In the genomic region with DNA sequence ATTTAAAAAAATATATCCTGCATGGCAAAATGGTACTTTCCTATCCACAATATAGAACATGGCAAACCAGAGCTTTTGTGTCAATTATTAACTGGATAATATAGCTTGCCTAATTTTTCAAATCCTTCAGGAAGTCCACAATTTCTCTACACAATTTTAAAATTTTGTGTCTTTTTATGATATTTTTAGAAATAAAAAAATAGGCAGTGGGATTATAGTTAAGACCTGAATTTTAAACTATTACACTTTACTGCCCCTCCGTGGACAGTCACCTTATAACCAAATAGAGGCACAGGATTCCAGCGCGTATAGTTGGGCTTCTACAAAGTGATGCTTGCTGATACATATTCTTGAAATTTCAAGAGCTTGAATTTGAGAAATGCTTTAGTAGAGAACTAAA, we compare ENCODE assay signal across 9 cellular contexts. TPM values are rescaled to one million over a fixed set of nuclear protein-coding genes. Genes with fewer than 3 reads are reported as not detected.
A peak's percentile ranks its signal among the peaks of the same experiment; 100 is the strongest.
DNase-seq lines count a peak whose midpoint lies in the region; ATAC-seq and TF ChIP-seq lines count a peak whose summit lies in the region.
"Had no signal": no experiment of that assay in that cellular context is flagged by ENCODE, and none has a peak within 500 bp of the region (broad histone marks: within the 10 kb centered on the region; RNA-seq: fewer than 3 reads in every experiment).

No MANE protein-coding gene starts in this region.

- intact Hi-C loops in left ventricle myocardium superior (cut with micrococcal nuclease) = loop anchor here (5.0 kb wide), 1 partner anchor 65 kb away; the partner anchor contains the start of gene DDX17

- no peak overlapping the region for H3K27ac ChIP-seq in cardiac muscle cell
- no peak overlapping the region for H3K27ac ChIP-seq in foreskin keratinocyte

- H3K36me3 ChIP-seq in cardiac muscle cell = no peaks in the 10 kb centered on the region

- no peaks in the 10 kb centered on the region for H3K9me3 ChIP-seq in cardiac muscle cell (ENCODE audit: low read depth)

- peak; percentile 51 for TF ChIP-seq CTCF in cardiac muscle cell (IDR thresholded peaks at IDR 0.05; ENCODE audit: low read depth, low read length)
- peak; percentile 73 for TF ChIP-seq CTCF in foreskin keratinocyte (conservative IDR thresholded peaks at IDR 0.05)

- H3K27ac Mint-ChIP-seq in activated CD4-positive, alpha-beta memory T cell treated with anti-CD3 and anti-CD28 coated beads, Interleukin-2, amount 10 ng/mL, durations not matched to agents 7 days and 5 days = no peak overlapping the region

- CTCF ChIA-PET in activated CD4-positive, alpha-beta memory T cell treated with anti-CD3 and anti-CD28 coated beads, Interleukin-2, amount 10 ng/mL, durations not matched to agents 7 days and 5 days (lab: Charles Lee) = interaction anchor here (0.7 to 3.7 kb wide), 13 partner anchors 8 to 520 kb away, joined by 3 to 29 read pairs (median 4); partner anchors contain the start of gene TOMM22

- no peak overlapping the region for H3K4me3 ChIP-seq in cardiac muscle cell

- no peaks in the 10 kb centered on the region for H3K36me3 Mint-ChIP-seq in activated CD4-positive, alpha-beta memory T cell treated with anti-CD3 and anti-CD28 coated beads, Interleukin-2, amount 10 ng/mL, durations not matched to agents 7 days and 5 days (ENCODE audit: low read depth)

- H3K27me3 ChIP-seq in cardiac muscle cell (no peaks in the 10 kb centered on the region), foreskin keratinocyte (no peaks in the 10 kb centered on the region)

- DNase-seq in cardiac muscle cell (ENCODE audit: low read depth in 1 of 2, low spot score in 1 of 2) = peak; percentile 67 to 70
- DNase-seq in left ventricle myocardium superior = no peak
- DNase-seq in NCI-H146 treated with DMSO at 0.1 percent for 48 hours (lab: John Stamatoyannopoulos, UW; ENCODE audit: unreplicated experiment) = peak; percentile 4
- DNase-seq in activated CD4-positive, alpha-beta memory T cell treated with anti-CD3 and anti-CD28 coated beads, Interleukin-2, amount 10 ng/mL, durations not matched to agents 7 days and 5 days = peak; percentile 34
- no peak for DNase-seq in foreskin keratinocyte
- DNase-seq in retina = peak; percentile 40
- no peak for DNase-seq in NCI-H2029 (lab: John Stamatoyannopoulos, UW)
- no peak for DNase-seq in islet precursor cell

- no peak for ATAC-seq in left ventricle myocardium superior
- no peak for ATAC-seq in foreskin keratinocyte

- H3K27me3 Mint-ChIP-seq in activated CD4-positive, alpha-beta memory T cell treated with anti-CD3 and anti-CD28 coated beads, Interleukin-2, amount 10 ng/mL, durations not matched to agents 7 days and 5 days = peaks cover 2% of the 10 kb centered on the region
- H3K27me3 Mint-ChIP-seq: central memory CD8-positive, alpha-beta T cell had no signal

- H3K9me3 Mint-ChIP-seq in activated CD4-positive, alpha-beta memory T cell treated with anti-CD3 and anti-CD28 coated beads, Interleukin-2, amount 10 ng/mL, durations not matched to agents 7 days and 5 days = no peaks in the 10 kb centered on the region
- H3K9me3 Mint-ChIP-seq: central memory CD8-positive, alpha-beta T cell had no signal

- H3K4me1 ChIP-seq in cardiac muscle cell (ENCODE audit: low read depth) = peaks cover 13% of the 10 kb centered on the region
- peaks cover 8% of the 10 kb centered on the region for H3K4me1 ChIP-seq in foreskin keratinocyte

- POLR2A ChIA-PET in activated CD4-positive, alpha-beta memory T cell treated with anti-CD3 and anti-CD28 coated beads, Interleukin-2, amount 10 ng/mL, durations not matched to agents 7 days and 5 days (lab: Charles Lee) = interaction anchor here (0.7 to 3.6 kb wide), 7 partner anchors 70 to 520 kb away, joined by 3 to 18 read pairs (median 4); partner anchors contain the start of genes GTPBP1 and TOMM22

- no peak overlapping the region for H3K4me3 Mint-ChIP-seq in activated CD4-positive, alpha-beta memory T cell treated with anti-CD3 and anti-CD28 coated beads, Interleukin-2, amount 10 ng/mL, durations not matched to agents 7 days and 5 days
- H3K4me3 Mint-ChIP-seq: central memory CD8-positive, alpha-beta T cell had no signal

- H3K4me1 Mint-ChIP-seq in activated CD4-positive, alpha-beta memory T cell treated with anti-CD3 and anti-CD28 coated beads, Interleukin-2, amount 10 ng/mL, durations not matched to agents 7 days and 5 days = peaks cover 23% of the 10 kb centered on the region

RNA-seq across cellular contexts. Expression of gene DMC1, which starts 2.1 kb away (rescaled TPM):
- total RNA-seq in cardiac muscle cell = 0.32 and 3.0 TPM in 2 replicates
- polyA plus RNA-seq in cardiac muscle cell = 2.6 TPM in 1 of 2 replicates, not detected in the other
- 0.20 TPM for total RNA-seq in left ventricle myocardium superior
- 10 to 100 TPM; 12.5 to 12.6 TPM for total RNA-seq in activated CD4-positive, alpha-beta memory T cell treated with anti-CD3 and anti-CD28 coated beads, Interleukin-2, amount 10 ng/mL, durations not matched to agents 7 days and 5 days
- total RNA-seq in foreskin keratinocyte = 2.3 and 4.0 TPM in 2 replicates
- polyA plus RNA-seq in foreskin keratinocyte = 1.8 and 1.9 TPM in 2 replicates

Comparison
In these comparisons a context has a peak if more than half of its experiments do, and no peak if none do; other contexts are left out.
1. DNase-seq: peak in cardiac muscle cell (2 of 2), NCI-H146 treated with DMSO at 0.1 percent for 48 hours (single experiment), activated CD4-positive, alpha-beta memory T cell treated with anti-CD3 and anti-CD28 coated beads, Interleukin-2, amount 10 ng/mL, durations not matched to agents 7 days and 5 days (single experiment) and retina (single experiment); none in left ventricle myocardium superior (single experiment), foreskin keratinocyte (0 of 2), NCI-H2029 (single experiment) and islet precursor cell (single experiment).